18 cellular contexts compared by ENCODE assay signal in genomic region chr1:155202731-155203515, GRCh38. TPM values are rescaled to one million over a fixed set of nuclear protein-coding genes. Genes with fewer than 3 reads are reported as not detected.
DNase-seq lines count a peak whose midpoint lies in the region; ATAC-seq and TF ChIP-seq lines count a peak whose summit lies in the region.
"Had no signal": no experiment of that assay in that cellular context is flagged by ENCODE, and none has a peak within 500 bp of the region (broad histone marks: within the 10 kb centered on the region; RNA-seq: fewer than 3 reads in every experiment).

No MANE protein-coding gene starts in this region.

- H3K9me3 ChIP-seq in HEK293 (ENCODE audit: control insufficient read depth, insufficient read depth, low read depth, low read length) (no peaks in the 10 kb centered on the region), neural progenitor cell (ENCODE audit: low read depth) (no peaks in the 10 kb centered on the region)
- H3K9me3 ChIP-seq: SJSA1 had no signal

- DNase-seq in activated CD4-positive, alpha-beta T cell treated with anti-CD3 and anti-CD28 coated beads, Interleukin-2, amount 10 ng/mL, durations not matched to agents 24 days and 14 days, result no peak
- DNase-seq in activated CD4-positive, alpha-beta T cell treated with anti-CD3 and anti-CD28 coated beads, Interleukin-2, amount 10 ng/mL, durations not matched to agents 7 days and 5 days, result no peak
- DNase-seq in central memory CD8-positive, alpha-beta T cell (ENCODE audit: low spot score in 2 of 2), result no peak
- DNase-seq in neural progenitor cell (ENCODE audit: low spot score), result no peak
- DNase-seq: 8988T; CD8-positive, alpha-beta T cell; DMS79; NCI-H1092; NCI-H2081 treated with DMSO at 0.1 percent for 48 hours; NCI-H510A; NCI-H774; PC-3 had no signal

- H3K36me3 Mint-ChIP-seq in activated CD4-positive, alpha-beta T cell treated with anti-CD3 and anti-CD28 coated beads, Interleukin-2, amount 10 ng/mL, durations not matched to agents 24 days and 14 days (ENCODE audit: low read depth), result peaks cover 13% of the 10 kb centered on the region
- peaks cover 2% of the 10 kb centered on the region for H3K36me3 Mint-ChIP-seq in activated CD4-positive, alpha-beta T cell treated with anti-CD3 and anti-CD28 coated beads, Interleukin-2, amount 10 ng/mL, durations not matched to agents 7 days and 5 days (ENCODE audit: low read depth)
- peaks cover 6% of the 10 kb centered on the region for H3K36me3 Mint-ChIP-seq in central memory CD8-positive, alpha-beta T cell (ENCODE audit: insufficient read depth)
- peaks cover 41% of the 10 kb centered on the region for H3K36me3 Mint-ChIP-seq in neural progenitor cell
- H3K36me3 Mint-ChIP-seq: CD8-positive, alpha-beta T cell had no signal

- no peak overlapping the region for H3K4me2 ChIP-seq in neural progenitor cell

- peaks cover 13% of the 10 kb centered on the region for H3K4me1 Mint-ChIP-seq in activated CD4-positive, alpha-beta T cell treated with anti-CD3 and anti-CD28 coated beads, Interleukin-2, amount 10 ng/mL, durations not matched to agents 24 days and 14 days
- peaks cover 11% of the 10 kb centered on the region for H3K4me1 Mint-ChIP-seq in activated CD4-positive, alpha-beta T cell treated with anti-CD3 and anti-CD28 coated beads, Interleukin-2, amount 10 ng/mL, durations not matched to agents 7 days and 5 days
- peaks cover 14% of the 10 kb centered on the region for H3K4me1 Mint-ChIP-seq in central memory CD8-positive, alpha-beta T cell
- H3K4me1 Mint-ChIP-seq in neural progenitor cell, result peaks cover 52% of the 10 kb centered on the region

- H4K20me1 ChIP-seq in neural progenitor cell (ENCODE audit: low read depth), result peaks cover 62% of the 10 kb centered on the region

- H3K9me3 Mint-ChIP-seq in activated CD4-positive, alpha-beta T cell treated with anti-CD3 and anti-CD28 coated beads, Interleukin-2, amount 10 ng/mL, durations not matched to agents 24 days and 14 days, result no peaks in the 10 kb centered on the region
- no peaks in the 10 kb centered on the region for H3K9me3 Mint-ChIP-seq in activated CD4-positive, alpha-beta T cell treated with anti-CD3 and anti-CD28 coated beads, Interleukin-2, amount 10 ng/mL, durations not matched to agents 7 days and 5 days
- no peaks in the 10 kb centered on the region for H3K9me3 Mint-ChIP-seq in central memory CD8-positive, alpha-beta T cell
- no peaks in the 10 kb centered on the region for H3K9me3 Mint-ChIP-seq in neural progenitor cell
- H3K9me3 Mint-ChIP-seq: CD8-positive, alpha-beta T cell had no signal

- CTCF ChIA-PET in activated CD4-positive, alpha-beta T cell treated with anti-CD3 and anti-CD28 coated beads, Interleukin-2, amount 10 ng/mL, durations not matched to agents 7 days and 5 days (lab: Charles Lee), result interaction anchor here (1.1 to 5.1 kb wide), 5 partner anchors 10 to 60 kb away, joined by 3 to 27 read pairs (median 4); partner anchors contain the start of gene KRTCAP2
- CTCF ChIA-PET in HEK293 (lab: Yijun Ruan, JAX), result interaction anchor here (0.6 to 2.0 kb wide), 4 partner anchors 10 to 297 kb away, joined by 3 to 10 read pairs (median 4); no protein-coding TSS in a partner anchor

- TF ChIP-seq CTCF in HEK293 (tag by site-specific recombination; IDR thresholded peaks at IDR 0.05) (no peak), neural progenitor cell (IDR thresholded peaks at IDR 0.05) (no peak)

- H3K9ac ChIP-seq in neural progenitor cell, result no peak overlapping the region

- peak overlapping the region; percentile 49 for H3K27ac Mint-ChIP-seq in activated CD4-positive, alpha-beta T cell treated with anti-CD3 and anti-CD28 coated beads, Interleukin-2, amount 10 ng/mL, durations not matched to agents 24 days and 14 days
- H3K27ac Mint-ChIP-seq in activated CD4-positive, alpha-beta T cell treated with anti-CD3 and anti-CD28 coated beads, Interleukin-2, amount 10 ng/mL, durations not matched to agents 7 days and 5 days, result no peak overlapping the region
- peak overlapping the region; percentile 38 for H3K27ac Mint-ChIP-seq in central memory CD8-positive, alpha-beta T cell (ENCODE audit: low read depth)
- peak overlapping the region; percentile 11 for H3K27ac Mint-ChIP-seq in neural progenitor cell
- H3K27ac Mint-ChIP-seq: CD8-positive, alpha-beta T cell had no signal

- H3F3A ChIP-seq in neural progenitor cell (ENCODE audit: low read depth), result peaks cover 94% of the 10 kb centered on the region

- H3K4me3 ChIP-seq in HEK293 (ENCODE audit: low read depth, low read length) (no peak overlapping the region), neural progenitor cell (no peak overlapping the region)
- H3K4me3 ChIP-seq: SJSA1 had no signal

- H3K36me3 ChIP-seq in HEK293 (ENCODE audit: control insufficient read depth in 2 of 2, insufficient read depth in 1 of 2, low read length in 2 of 2) (peaks cover 0 to 34% of the 10 kb centered on the region in 2 experiments; a peak in 1 of 3 replicates), neural progenitor cell (no peaks in the 10 kb centered on the region)

- no peak overlapping the region for H3K27ac ChIP-seq in HEK293 (ENCODE audit: extremely low read depth, low read depth, low read length)
- peak overlapping the region; percentile 58 for H3K27ac ChIP-seq in neural progenitor cell
- H3K27ac ChIP-seq: SJSA1 had no signal

- POLR2A ChIA-PET in activated CD4-positive, alpha-beta T cell treated with anti-CD3 and anti-CD28 coated beads, Interleukin-2, amount 10 ng/mL, durations not matched to agents 7 days and 5 days (lab: Charles Lee), result no interaction called here
- POLR2A ChIA-PET in HEK293 (lab: Yijun Ruan, JAX), result interaction anchor here (0.9 kb wide), 1 partner anchor 9 kb away, joined by 3 read pairs; no protein-coding TSS in a partner anchor

- H3K27me3 Mint-ChIP-seq in activated CD4-positive, alpha-beta T cell treated with anti-CD3 and anti-CD28 coated beads, Interleukin-2, amount 10 ng/mL, durations not matched to agents 24 days and 14 days, result no peaks in the 10 kb centered on the region
- H3K27me3 Mint-ChIP-seq in activated CD4-positive, alpha-beta T cell treated with anti-CD3 and anti-CD28 coated beads, Interleukin-2, amount 10 ng/mL, durations not matched to agents 7 days and 5 days, result no peaks in the 10 kb centered on the region
- no peaks in the 10 kb centered on the region for H3K27me3 Mint-ChIP-seq in central memory CD8-positive, alpha-beta T cell
- H3K27me3 Mint-ChIP-seq in neural progenitor cell (ENCODE audit: insufficient read depth, low read depth), result peaks cover 31% of the 10 kb centered on the region

- H3K79me2 ChIP-seq in neural progenitor cell (ENCODE audit: low read depth), result peaks cover 21% of the 10 kb centered on the region

- H3K27me3 ChIP-seq in neural progenitor cell, result no peaks in the 10 kb centered on the region
- H3K27me3 ChIP-seq: SJSA1 had no signal

- H2AFZ ChIP-seq in neural progenitor cell (replicated peaks), result no peak overlapping the region

- H3K4me3 Mint-ChIP-seq in activated CD4-positive, alpha-beta T cell treated with anti-CD3 and anti-CD28 coated beads, Interleukin-2, amount 10 ng/mL, durations not matched to agents 24 days and 14 days, result no peak overlapping the region
- H3K4me3 Mint-ChIP-seq in activated CD4-positive, alpha-beta T cell treated with anti-CD3 and anti-CD28 coated beads, Interleukin-2, amount 10 ng/mL, durations not matched to agents 7 days and 5 days, result no peak overlapping the region
- H3K4me3 Mint-ChIP-seq in central memory CD8-positive, alpha-beta T cell, result no peak overlapping the region
- peak overlapping the region; percentile 22 for H3K4me3 Mint-ChIP-seq in neural progenitor cell
- H3K4me3 Mint-ChIP-seq: CD8-positive, alpha-beta T cell had no signal

- intact Hi-C loops in activated CD4-positive, alpha-beta T cell treated with anti-CD3 and anti-CD28 coated beads, Interleukin-2, amount 10 ng/mL, durations not matched to agents 24 days and 14 days (cut with micrococcal nuclease), result no loop called here

- ATAC-seq in central memory CD8-positive, alpha-beta T cell (replicated peaks; ENCODE audit: extremely low read depth, poor library complexity, severe bottlenecking), result no peak
- ATAC-seq in GM21737 (IDR thresholded peaks at IDR 0.05; ENCODE audit: unreplicated experiment) (no peak), HG02870 (IDR thresholded peaks at IDR 0.05; ENCODE audit: unreplicated experiment) (no peak), GM19023 (IDR thresholded peaks at IDR 0.05; ENCODE audit: unreplicated experiment) (no peak)
- ATAC-seq: CD8-positive, alpha-beta T cell; HepG2; PC-3 had no signal

- peaks cover 2% of the 10 kb centered on the region for H3K4me1 ChIP-seq in HEK293 (ENCODE audit: control insufficient read depth, insufficient read depth, low read length)
- peaks cover 14% of the 10 kb centered on the region for H3K4me1 ChIP-seq in neural progenitor cell

RNA-seq across cellular contexts. Expression of gene THBS3, which starts 4.8 kb away (rescaled TPM):
- 10.5 and 10.6 TPM in 2 replicates for total RNA-seq in activated CD4-positive, alpha-beta T cell treated with anti-CD3 and anti-CD28 coated beads, Interleukin-2, amount 10 ng/mL, durations not matched to agents 24 days and 14 days
- 10 to 100 TPM; 21.2 to 23.6 TPM for total RNA-seq in activated CD4-positive, alpha-beta T cell treated with anti-CD3 and anti-CD28 coated beads, Interleukin-2, amount 10 ng/mL, durations not matched to agents 7 days and 5 days
- total RNA-seq in neural progenitor cell (ENCODE audit: low replicate concordance), result 19.3 and 30.4 TPM in 2 replicates

RNA-seq across cellular contexts. Expression of gene MTX1, which starts 5.6 kb away (rescaled TPM):
- 62.4 and 64.7 TPM in 2 replicates for total RNA-seq in activated CD4-positive, alpha-beta T cell treated with anti-CD3 and anti-CD28 coated beads, Interleukin-2, amount 10 ng/mL, durations not matched to agents 24 days and 14 days
- 10 to 100 TPM; 32.8 to 37.3 TPM for total RNA-seq in activated CD4-positive, alpha-beta T cell treated with anti-CD3 and anti-CD28 coated beads, Interleukin-2, amount 10 ng/mL, durations not matched to agents 7 days and 5 days
- total RNA-seq in neural progenitor cell (ENCODE audit: low replicate concordance), result 25.6 and 46.5 TPM in 2 replicates

RNA-seq across cellular contexts. Expression of gene TRIM46, which starts 29.3 kb away (rescaled TPM):
- total RNA-seq in activated CD4-positive, alpha-beta T cell treated with anti-CD3 and anti-CD28 coated beads, Interleukin-2, amount 10 ng/mL, durations not matched to agents 24 days and 14 days, result 9.4 and 10.7 TPM in 2 replicates
- 10 to 100 TPM; 14.2 to 15.5 TPM for total RNA-seq in activated CD4-positive, alpha-beta T cell treated with anti-CD3 and anti-CD28 coated beads, Interleukin-2, amount 10 ng/mL, durations not matched to agents 7 days and 5 days
- 3.9 and 10.2 TPM in 2 replicates for total RNA-seq in neural progenitor cell (ENCODE audit: low replicate concordance)

RNA-seq across cellular contexts. Expression of gene KRTCAP2, which starts 29.8 kb away (rescaled TPM):
- 244 and 245 TPM in 2 replicates for total RNA-seq in activated CD4-positive, alpha-beta T cell treated with anti-CD3 and anti-CD28 coated beads, Interleukin-2, amount 10 ng/mL, durations not matched to agents 24 days and 14 days
- 100 to 1,000 TPM; 183 to 308 TPM for total RNA-seq in activated CD4-positive, alpha-beta T cell treated with anti-CD3 and anti-CD28 coated beads, Interleukin-2, amount 10 ng/mL, durations not matched to agents 7 days and 5 days
- total RNA-seq in neural progenitor cell (ENCODE audit: low replicate concordance), result 37.8 and 100 TPM in 2 replicates

RNA-seq across cellular contexts. Expression of gene ENTREP3, which starts 52.4 kb away (rescaled TPM):
- 45.1 and 46.2 TPM in 2 replicates for total RNA-seq in activated CD4-positive, alpha-beta T cell treated with anti-CD3 and anti-CD28 coated beads, Interleukin-2, amount 10 ng/mL, durations not matched to agents 24 days and 14 days
- 10 to 100 TPM; 22.8 to 22.9 TPM for total RNA-seq in activated CD4-positive, alpha-beta T cell treated with anti-CD3 and anti-CD28 coated beads, Interleukin-2, amount 10 ng/mL, durations not matched to agents 7 days and 5 days
- total RNA-seq in neural progenitor cell (ENCODE audit: low replicate concordance), result 4.8 and 14.9 TPM in 2 replicates
